Comparison of ENCODE assay signal across 8 cellular contexts in genomic region chr12:94649349-94650142, GRCh38. TPM values are rescaled to one million over a fixed set of nuclear protein-coding genes. Genes with fewer than 3 reads are reported as not detected.
A peak's percentile ranks its signal among the peaks of the same experiment; 100 is the strongest.
DNase-seq lines count a peak whose midpoint lies in the region; ATAC-seq, FAIRE-seq and TF ChIP-seq lines count a peak whose summit lies in the region.

No MANE protein-coding gene starts in this region.

- H2BK12ac ChIP-seq in H1 (ENCODE audit: low read depth, low read length), result no peak overlapping the region

- no peak overlapping the region for H3K56ac ChIP-seq in H1 (replicated peaks; ENCODE audit: insufficient read length, low read depth, low read length)

- H2BK5ac ChIP-seq in H1 (ENCODE audit: low read depth, low read length), result no peak overlapping the region

- peaks cover 0 to 5% (median 0%) of the 10 kb centered on the region in 4 experiments; a peak in 2 of 7 replicates for H3K4me1 ChIP-seq in H1 (replicated peaks in 1 of 4; ENCODE audit: control insufficient read depth in 3 of 4, insufficient read depth in 4 of 4, low read length in 3 of 4)

- H3K4ac ChIP-seq in H1 (replicated peaks; ENCODE audit: insufficient read length, low read depth, low read length), result peak overlapping the region; percentile 60

- TF ChIP-seq CTCF in H1 (IDR thresholded peaks at IDR 0.05; ENCODE audit: control extremely low read depth in 1 of 3, insufficient read depth in 1 of 3, low read depth in 1 of 3, low read length in 3 of 3), result peak in 2 of 3 experiments; percentile 19; a peak in 2 of 4 replicates

- H2AK5ac ChIP-seq in H1 (ENCODE audit: low read depth, low read length), result no peak overlapping the region

- no peak overlapping the region for H3K27ac Mint-ChIP-seq in stimulated activated naive CD8-positive, alpha-beta T cell treated with anti-CD3 and anti-CD28 coated beads, Interleukin-15, Interleukin-2, amounts not matched to agents 100 ng/mL and 50 ng/mL, for 24 hours

- no peak overlapping the region for H3K14ac ChIP-seq in H1 (ENCODE audit: insufficient read length)

- H3K4me1 Mint-ChIP-seq in stimulated activated naive CD8-positive, alpha-beta T cell treated with anti-CD3 and anti-CD28 coated beads, Interleukin-15, Interleukin-2, amounts not matched to agents 100 ng/mL and 50 ng/mL, for 24 hours (ENCODE audit: low read depth), result peaks cover 24% of the 10 kb centered on the region

- no peak for FAIRE-seq in H1 (lab: Jason Lieb, UNC)

- TF ChIP-seq EP300 in H1 (IDR thresholded peaks at IDR 0.05; ENCODE audit: borderline replicate concordance in 1 of 2, low read depth in 2 of 2, low read length in 2 of 2), result no peak

- peak overlapping the region; percentile 25; the same call in 1 of the 2 replicates for H3K18ac ChIP-seq in H1 (ENCODE audit: extremely low read depth, low read length)

- peak overlapping the region; percentile 4; the same call in 1 of the 2 replicates for H4K8ac ChIP-seq in H1 (ENCODE audit: extremely low read depth, insufficient read depth, low read length)

- H3K23ac ChIP-seq in H1 (ENCODE audit: insufficient read length), result no peak overlapping the region

- CTCF ChIA-PET in H1 (lab: Charles Lee; ENCODE audit: partially characterized antibody), result interaction anchor here (0.5 to 1.1 kb wide), 3 partner anchors 11 to 224 kb away, joined by 3 to 4 read pairs (median 3); no protein-coding TSS in a partner anchor

- peak; percentile 17 for ATAC-seq in GM19468 (IDR thresholded peaks at IDR 0.05; ENCODE audit: extremely low read depth, unreplicated experiment)
- peak; percentile 42 to 51 for ATAC-seq in activated CD4-positive, CD25-positive, alpha-beta regulatory T cell treated with anti-CD3 and anti-CD28 coated beads, Interleukin-2, amount 50 U/mL, for 24 hours

- H2BK20ac ChIP-seq in H1 (ENCODE audit: low read length), result no peak overlapping the region

- peak overlapping the region; percentile 59 for H2AFZ ChIP-seq in H1 (ENCODE audit: low read length)

- H3K4me3 Mint-ChIP-seq in stimulated activated naive CD8-positive, alpha-beta T cell treated with anti-CD3 and anti-CD28 coated beads, Interleukin-15, Interleukin-2, amounts not matched to agents 100 ng/mL and 50 ng/mL, for 24 hours, result peak overlapping the region; percentile 61

- no peak overlapping the region for H4K5ac ChIP-seq in H1 (ENCODE audit: insufficient read length, low read depth, low read length)

- H3K27ac ChIP-seq in H1 (ENCODE audit: low read depth, low read length), result no peak overlapping the region

- peaks cover 0 to 16% (median 13%) of the 10 kb centered on the region in 4 experiments; a peak in 6 of 7 replicates for H3K27me3 ChIP-seq in H1 (replicated peaks in 1 of 4; ENCODE audit: control insufficient read depth in 3 of 4, extremely low read depth in 1 of 4, insufficient read depth in 3 of 4, low read length in 3 of 4)

- no peaks in the 10 kb centered on the region for H3K79me1 ChIP-seq in H1 (ENCODE audit: low read depth, low read length)

- H4K20me1 ChIP-seq in H1 (replicated peaks in 1 of 2; ENCODE audit: control insufficient read depth in 1 of 2, insufficient read depth in 2 of 2, low read length in 2 of 2), result no peaks in the 10 kb centered on the region

- H3K79me2 ChIP-seq in H1 (ENCODE audit: control insufficient read depth in 1 of 2, insufficient read depth in 2 of 2, low read length in 2 of 2), result no peaks in the 10 kb centered on the region

- TF ChIP-seq POLR2A in H1 (IDR thresholded peaks at IDR 0.05; ENCODE audit: control extremely low read depth in 1 of 2, low read depth in 2 of 2, low read length in 2 of 2), result no peak

- H3K9me3 ChIP-seq in H1 (ENCODE audit: insufficient read depth in 2 of 2, low read depth in 1 of 2, low read length in 1 of 2), result no peaks in the 10 kb centered on the region

- H3K4me2 ChIP-seq in H1 (ENCODE audit: insufficient read depth in 1 of 2, low read depth in 2 of 2, low read length in 2 of 2), result peak overlapping the region; percentile 75 to 99

- peaks cover 57% of the 10 kb centered on the region for H3K27me3 Mint-ChIP-seq in stimulated activated naive CD8-positive, alpha-beta T cell treated with anti-CD3 and anti-CD28 coated beads, Interleukin-15, Interleukin-2, amounts not matched to agents 100 ng/mL and 50 ng/mL, for 24 hours

- no peak overlapping the region for H2BK15ac ChIP-seq in H1 (ENCODE audit: low read length)

- POLR2A ChIA-PET in H1 (lab: Charles Lee; ENCODE audit: partially characterized antibody), result interaction anchor here (1.0 kb wide), 1 partner anchor 9 kb away, joined by 3 read pairs; no protein-coding TSS in a partner anchor

- no peaks in the 10 kb centered on the region for H3K36me3 ChIP-seq in H1 (ENCODE audit: control insufficient read depth in 2 of 4, insufficient read depth in 4 of 4, low read length in 3 of 4)

- peak; percentile 28 for DNase-seq in COR-L47 (lab: John Stamatoyannopoulos, UW)
- peak; percentile 14 for DNase-seq in HPDE6-E6E7 (ENCODE audit: extremely low spot score)
- DNase-seq in H1 (ENCODE audit: low read depth in 1 of 2, low spot score in 2 of 2), result peak in 1 of 2 experiments; percentile 76
- peak; percentile 63 to 67 for DNase-seq in lung microvascular endothelial cell (ENCODE audit: low read depth in 2 of 2)
- no peak for DNase-seq in NCI-H2107 (lab: John Stamatoyannopoulos, UW)

- H3K36me3 Mint-ChIP-seq in stimulated activated naive CD8-positive, alpha-beta T cell treated with anti-CD3 and anti-CD28 coated beads, Interleukin-15, Interleukin-2, amounts not matched to agents 100 ng/mL and 50 ng/mL, for 24 hours (ENCODE audit: low read depth), result no peaks in the 10 kb centered on the region

- peak in 1 of 2 experiments; percentile 20; a peak in 1 of 4 replicates for TF ChIP-seq RAD21 in H1 (IDR thresholded peaks at IDR 0.05 in 1 of 2, conservative IDR thresholded peaks at IDR 0.05 in 1 of 2; ENCODE audit: low read depth in 2 of 2, low read length in 2 of 2)

- no peak overlapping the region for H4K91ac ChIP-seq in H1 (replicated peaks; ENCODE audit: insufficient read length, low read length)

- peaks cover 12% of the 10 kb centered on the region; the same call in 1 of the 2 replicates for H3K23me2 ChIP-seq in H1 (ENCODE audit: low read depth, low read length)

- 6% methylated on average over 60 of the region's 72 CpGs; no CpG with 5 or more reads in 1 of the 2 experiments for WGBS in H1 (ENCODE audit: extremely low coverage in 1 of 2, insufficient coverage in 1 of 2, insufficient read length in 1 of 2, insufficient replicate concordance in 2 of 2, low coverage in 1 of 2, low lambda C conversion rate in 2 of 2, missing lambda C conversion rate in 1 of 2), 2 experiments

- peak overlapping the region; percentile 50 to 70 (median 62) for H3K4me3 ChIP-seq in H1 (ENCODE audit: extremely low read depth in 1 of 4, insufficient read depth in 2 of 4, low read depth in 3 of 4, low read length in 4 of 4)

- no peak overlapping the region for H2BK120ac ChIP-seq in H1 (replicated peaks; ENCODE audit: low read depth, low read length)

- H3K9me3 Mint-ChIP-seq in stimulated activated naive CD8-positive, alpha-beta T cell treated with anti-CD3 and anti-CD28 coated beads, Interleukin-15, Interleukin-2, amounts not matched to agents 100 ng/mL and 50 ng/mL, for 24 hours, result no peaks in the 10 kb centered on the region

- peak overlapping the region in 3 of 4 experiments; percentile 21 to 41 (median 29); a peak in 3 of 7 replicates for H3K9ac ChIP-seq in H1 (replicated peaks in 1 of 4; ENCODE audit: extremely low read depth in 1 of 4, low read depth in 3 of 4, low read length in 3 of 4)

TF ChIP-seq in H1, 55 proteins besides CTCF, POLR2A, EP300 and RAD21 (continues in another document):
- TF ChIP-seq KDM1A (IDR thresholded peaks at IDR 0.05; ENCODE audit: borderline replicate concordance, low read length) (no peak), SRF (IDR thresholded peaks at IDR 0.05; ENCODE audit: low read depth, low read length) (no peak), ZNF274 (IDR thresholded peaks at IDR 0.05; ENCODE audit: borderline replicate concordance, extremely low read depth, low read length) (no peak), CREB1 (IDR thresholded peaks at IDR 0.05) (no peak), JUN (IDR thresholded peaks at IDR 0.05; ENCODE audit: low read depth, low read length) (no peak), SP4 (IDR thresholded peaks at IDR 0.05; ENCODE audit: low read length) (no peak), CTBP2 (IDR thresholded peaks at IDR 0.05; ENCODE audit: borderline replicate concordance, insufficient read depth, insufficient read length, low read length) (no peak), RNF2 (IDR thresholded peaks at IDR 0.05; ENCODE audit: borderline replicate concordance, low read depth, low read length, missing control alignments, poor library complexity, severe bottlenecking) (peak; percentile 70), SUZ12 (IDR thresholded peaks at IDR 0.05; ENCODE audit: low read length) (peak; percentile 60; the same call in 1 of the 2 replicates), CHD2 (IDR thresholded peaks at IDR 0.05; ENCODE audit: low read length) (no peak), ASH2L (IDR thresholded peaks at IDR 0.05; ENCODE audit: low read length) (peak; percentile 67), RBBP5 (IDR thresholded peaks at IDR 0.05; ENCODE audit: borderline replicate concordance, low read depth, low read length) (peak; percentile 70; the same call in 1 of the 2 replicates), NRF1 (IDR thresholded peaks at IDR 0.05; ENCODE audit: low read depth, low read length) (no peak), EZH2 (IDR thresholded peaks at IDR 0.05; ENCODE audit: low read depth, low read length, severe bottlenecking) (peak; percentile 56), MAX (IDR thresholded peaks at IDR 0.05) (0 out of 2 replicates have a peak, but pooled peaks have one; percentile 11), KDM4A (IDR thresholded peaks at IDR 0.05; ENCODE audit: low read depth, low read length, severe bottlenecking) (peak; percentile 89), TEAD4 (IDR thresholded peaks at IDR 0.05; ENCODE audit: low read depth, low read length) (no peak), TAF1 (IDR thresholded peaks at IDR 0.05; ENCODE audit: low read depth, low read length) (0 out of 2 replicates have a peak, but pooled peaks have one; percentile 8)

RNA-seq across cellular contexts. Expression of gene TMCC3, which starts 0.8 kb away (rescaled TPM):
- total RNA-seq in H1 (2021; fragmentation: NEBNext Ultra II Directional; extraction: Animal tissue kit (Norgen Biotek cat#: 25700)), result 3.2 and 4.1 TPM in 2 replicates
- polyA plus RNA-seq in H1 (2011; rRNA removed), result 1.1 and 1.7 TPM in 2 replicates
- polyA plus RNA-seq in H1 (2011; cell fraction: cytosol; rRNA removed), result 1.7 TPM
- 0.93 TPM for polyA plus RNA-seq in H1 (2011; cell fraction: nucleus; rRNA removed)
- 1.6 to 2.4 TPM (median 1.8 TPM) in 4 replicates for polyA plus RNA-seq in H1 (2012, experiment 1 of 2)
- polyA plus RNA-seq in H1 (2012, experiment 2 of 2), result 0.22 TPM
- polyA plus RNA-seq in H1 (2013, experiment 1 of 2), result 1.2 TPM
- polyA plus RNA-seq in H1 (2013, experiment 2 of 2), result 1.2 TPM
- polyA minus RNA-seq in H1 (2011; rRNA and poly(A)+ RNA removed), result 3.5 and 3.6 TPM in 2 replicates
- polyA minus RNA-seq in H1 (2011; cell fraction: cytosol; rRNA and poly(A)+ RNA removed), result 1.9 TPM
- 2.1 TPM for polyA minus RNA-seq in H1 (2011; cell fraction: nucleus; rRNA and poly(A)+ RNA removed)
- total RNA-seq in lung microvascular endothelial cell, result 3.2 and 8.5 TPM in 2 replicates
